ENCODE assay signal across 27 cellular contexts in genomic region chr6:93238632-93239031, GRCh38.
"Had no signal": no experiment of that assay in that cellular context is flagged by ENCODE, and none has a peak within 500 bp of the region (broad histone marks: within the 10 kb centered on the region; RNA-seq: fewer than 3 reads in every experiment).

No MANE protein-coding gene starts in this region.

- H3K27me3 ChIP-seq: adrenal gland, body of pancreas, colonic mucosa, dorsolateral prefrontal cortex had no signal

- FAIRE-seq: frontal cortex had no signal

- H3K36me3 ChIP-seq: adrenal gland, colonic mucosa had no signal

- ATAC-seq: activated CD4-positive, alpha-beta T cell treated with anti-CD3 and anti-CD28 coated beads for 36 hours; activated CD8-positive, alpha-beta memory T cell treated with anti-CD3 and anti-CD28 coated beads, Interleukin-2, amount 10 ng/mL, durations not matched to agents 7 days and 5 days; activated CD8-positive, alpha-beta T cell treated with anti-CD3 and anti-CD28 coated beads, Interleukin-2, amount 10 ng/mL, durations not matched to agents 7 days and 5 days; activated naive CD8-positive, alpha-beta T cell treated with anti-CD3 and anti-CD28 coated beads, Interleukin-2, amount 50 U/mL, for 24 hours; body of pancreas; esophagus mucosa had no signal

- H3K4me1 ChIP-seq: adrenal gland, body of pancreas, colonic mucosa had no signal

- H3K9me3 ChIP-seq: adrenal gland, body of pancreas, colonic mucosa had no signal

- DNase-seq: activated CD4-positive, alpha-beta memory T cell treated with anti-CD3 and anti-CD28 coated beads for 36 hours; activated CD4-positive, alpha-beta T cell treated with anti-CD3 and anti-CD28 coated beads for 36 hours; activated CD4-positive, alpha-beta T cell treated with anti-CD3 and anti-CD28 coated beads, Interleukin-2, amount 10 ng/mL, durations not matched to agents 24 days and 14 days; activated CD4-positive, CD25-positive, alpha-beta regulatory T cell; activated CD4-positive, CD25-positive, alpha-beta regulatory T cell treated with anti-CD3 and anti-CD28 coated beads, Interleukin-2, amount 50 U/mL, for 72 hours; activated CD8-positive, alpha-beta memory T cell treated with anti-CD3 and anti-CD28 coated beads, Interleukin-2, amount 10 ng/mL, durations not matched to agents 7 days and 5 days; activated CD8-positive, alpha-beta memory T cell treated with anti-CD3 and anti-CD28 coated beads, Interleukin-2, amount 50 U/mL, for 4 hours; activated CD8-positive, alpha-beta T cell treated with anti-CD3 and anti-CD28 coated beads, Interleukin-2, amount 10 ng/mL, durations not matched to agents 7 days and 5 days; activated effector memory CD4-positive, alpha-beta T cell treated with anti-CD3 and anti-CD28 coated beads, Interleukin-2, amount 50 U/mL, for 16 hours; activated naive CD4-positive, alpha-beta T cell treated with anti-CD3 and anti-CD28 coated beads for 36 hours; activated naive CD8-positive, alpha-beta T cell treated with anti-CD3 and anti-CD28 coated beads for 36 hours; activated naive CD8-positive, alpha-beta T cell treated with anti-CD3 and anti-CD28 coated beads, Interleukin-2, amount 50 U/mL, for 24 hours; activated T-cell treated with anti-CD3 and anti-CD28 coated beads, Interleukin-2, amount 50 U/mL, for 1 hour; activated T-cell treated with anti-CD3 and anti-CD28 coated beads, Interleukin-2, amount 50 U/mL, for 48 hours; adrenal gland; aorta; body of pancreas; central memory CD4-positive, alpha-beta T cell; cerebellar nuclear complex; colonic mucosa; dorsolateral prefrontal cortex; effector memory CD4-positive, alpha-beta T cell; endodermal cell; foreskin fibroblast; T-helper 2 cell had no signal

- H3K4me3 ChIP-seq: adrenal gland, body of pancreas, colonic mucosa, dorsolateral prefrontal cortex had no signal

- H3K27ac ChIP-seq: adrenal gland, body of pancreas, colonic mucosa, dorsolateral prefrontal cortex had no signal
